In the genomic region with DNA sequence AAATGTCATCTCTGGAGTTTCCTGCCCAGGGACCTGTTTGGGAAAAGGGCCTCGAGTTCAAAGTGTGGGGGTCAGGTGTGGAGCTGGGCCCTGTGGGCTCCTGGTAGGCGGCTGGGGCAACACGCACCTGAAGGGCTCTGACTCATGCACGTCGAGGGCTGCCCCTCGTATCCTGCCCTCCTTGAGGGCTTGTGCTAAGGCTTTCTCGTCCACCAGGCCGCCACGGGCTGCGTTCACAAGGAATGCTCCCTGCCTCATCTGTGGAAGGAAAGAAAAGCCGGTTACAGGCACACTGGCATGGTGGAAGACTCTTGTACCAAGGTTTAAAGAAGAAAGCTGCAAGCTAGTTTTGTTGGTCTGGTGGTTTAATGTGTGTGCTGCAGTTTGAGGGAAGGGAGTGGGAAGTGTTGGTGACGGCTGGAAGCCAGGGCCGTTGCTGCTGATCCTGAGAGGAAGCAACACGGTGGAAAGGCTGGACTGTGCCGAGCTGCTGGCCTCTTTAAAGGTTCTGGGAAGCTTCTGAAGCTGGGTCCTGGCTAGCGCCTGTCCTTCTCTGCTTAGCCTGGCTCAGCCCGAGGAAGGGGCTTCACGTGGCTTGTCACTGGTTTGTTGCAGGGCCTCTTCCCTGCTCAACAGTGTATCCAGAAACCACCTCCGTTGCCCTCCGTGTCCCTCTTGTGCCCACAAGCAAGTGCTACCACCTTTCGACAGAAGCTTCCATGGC, we compare ENCODE assay signal across 1 cellular context.
TF ChIP-seq lines count a peak whose summit lies in the region.

No MANE protein-coding gene starts in this region.

TF ChIP-seq in GM12878, 131 proteins besides CTCF, POLR2A, EP300 and RAD21:
- TF ChIP-seq CHD1 (IDR thresholded peaks at IDR 0.05; ENCODE audit: low read depth, low read length): no peak
- TF ChIP-seq, protein P1, sequence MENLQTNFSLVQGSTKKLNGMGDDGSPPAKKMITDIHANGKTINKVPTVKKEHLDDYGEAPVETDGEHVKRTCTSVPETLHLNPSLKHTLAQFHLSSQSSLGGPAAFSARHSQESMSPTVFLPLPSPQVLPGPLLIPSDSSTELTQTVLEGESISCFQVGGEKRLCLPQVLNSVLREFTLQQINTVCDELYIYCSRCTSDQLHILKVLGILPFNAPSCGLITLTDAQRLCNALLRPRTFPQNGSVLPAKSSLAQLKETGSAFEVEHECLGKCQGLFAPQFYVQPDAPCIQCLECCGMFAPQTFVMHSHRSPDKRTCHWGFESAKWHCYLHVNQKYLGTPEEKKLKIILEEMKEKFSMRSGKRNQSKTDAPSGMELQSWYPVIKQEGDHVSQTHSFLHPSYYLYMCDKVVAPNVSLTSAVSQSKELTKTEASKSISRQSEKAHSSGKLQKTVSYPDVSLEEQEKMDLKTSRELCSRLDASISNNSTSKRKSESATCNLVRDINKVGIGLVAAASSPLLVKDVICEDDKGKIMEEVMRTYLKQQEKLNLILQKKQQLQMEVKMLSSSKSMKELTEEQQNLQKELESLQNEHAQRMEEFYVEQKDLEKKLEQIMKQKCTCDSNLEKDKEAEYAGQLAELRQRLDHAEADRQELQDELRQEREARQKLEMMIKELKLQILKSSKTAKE (IDR thresholded peaks at IDR 0.05; ENCODE audit: low read depth, poor library complexity, severe bottlenecking): no peak
- TF ChIP-seq SP1 (IDR thresholded peaks at IDR 0.05; ENCODE audit: low read depth, low read length): no peak
- TF ChIP-seq IKZF1 (conservative IDR thresholded peaks at IDR 0.05): no peak
